ENCODE assay signal across 10 cellular contexts in the genomic region with DNA sequence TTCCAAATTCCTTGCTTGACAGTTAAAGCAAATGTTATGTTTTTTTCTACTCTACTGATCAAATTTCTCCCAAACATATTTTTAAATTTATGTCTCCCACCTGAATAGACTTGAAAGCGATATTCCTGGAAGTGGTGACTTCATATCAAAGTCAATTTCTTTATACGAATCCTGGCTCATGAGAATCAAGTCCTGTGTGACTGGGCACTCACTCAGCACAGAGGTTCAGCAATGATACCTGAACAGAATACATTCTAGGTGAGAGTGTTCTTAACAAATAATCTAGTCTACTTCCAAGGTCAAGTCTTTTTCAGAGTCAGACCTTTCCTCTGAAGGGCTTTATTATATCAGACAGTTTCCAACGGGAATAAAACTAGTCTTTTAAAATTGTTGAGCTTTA.
"Had no signal": no experiment of that assay in that cellular context is flagged by ENCODE, and none has a peak within 500 bp of the region (broad histone marks: within the 10 kb centered on the region; RNA-seq: fewer than 3 reads in every experiment).

No MANE protein-coding gene starts in this region.

- ATAC-seq: HCT116 had no signal

- H3K9ac ChIP-seq: GM23248 had no signal

- H3K4me1 Mint-ChIP-seq: H9 had no signal

- H3K36me3 ChIP-seq: HAP-1 had no signal

- H3K4me3 ChIP-seq: GM23248, HAP-1 had no signal

- DNase-seq: GM23248, GOT3, H7, H9, HCEC 1CT, HFFc6 had no signal

- H3K4me3 Mint-ChIP-seq: H9, HFFc6 had no signal

- H3K27ac Mint-ChIP-seq: H9, HFFc6 had no signal

- FAIRE-seq: H1, H54 had no signal

- H3K9me3 ChIP-seq: HAP-1 had no signal

- H2AFZ ChIP-seq: GM23248 had no signal

- H3K4me1 ChIP-seq: HAP-1 had no signal

- H3K27ac ChIP-seq: GM23248 had no signal
